ENCODE assay signal across 34 cellular contexts in the genomic region with DNA sequence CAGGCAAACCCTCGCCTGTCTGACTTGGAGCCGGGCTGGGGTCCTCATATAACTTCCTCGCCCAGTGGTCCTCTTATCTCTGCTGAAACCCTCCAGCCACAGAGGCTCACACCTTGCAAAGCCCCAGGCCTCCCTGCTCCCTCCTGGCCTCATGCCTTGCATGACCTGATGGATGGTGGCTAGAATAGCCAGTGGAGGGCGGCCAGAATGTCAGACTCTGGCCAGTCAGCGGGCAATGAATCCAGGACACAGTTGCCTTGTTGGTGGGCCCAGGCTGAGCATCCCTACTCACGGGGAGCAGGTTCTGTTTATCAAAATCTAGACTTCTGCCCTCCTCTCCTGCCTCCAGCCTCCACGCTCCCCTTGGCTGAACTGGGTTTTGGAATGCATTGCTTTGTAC.
"Had no signal": no experiment of that assay in that cellular context is flagged by ENCODE, and none has a peak within 500 bp of the region (broad histone marks: within the 10 kb centered on the region; RNA-seq: fewer than 3 reads in every experiment).

No MANE protein-coding gene starts in this region.

- H3K27me3 ChIP-seq: adrenal gland, body of pancreas, brain microvascular endothelial cell, breast epithelium had no signal

- H3K4me1 ChIP-seq: body of pancreas, breast epithelium had no signal

- ATAC-seq: activated CD4-positive, CD25-positive, alpha-beta regulatory T cell treated with anti-CD3 and anti-CD28 coated beads, Interleukin-2, amount 50 U/mL, for 24 hours; activated CD8-positive, alpha-beta T cell treated with anti-CD3 and anti-CD28 coated beads for 36 hours; activated naive CD4-positive, alpha-beta T cell treated with anti-CD3 and anti-CD28 coated beads, Interleukin-2, amount 50 U/mL, for 72 hours; activated T-cell treated with anti-CD3 and anti-CD28 coated beads, Interleukin-2, amount 50 U/mL, for 4 hours; activated T-cell treated with anti-CD3 and anti-CD28 coated beads, Interleukin-2, amount 50 U/mL, for 72 hours; activated T-helper 17 cell treated with anti-CD3 and anti-CD28 coated beads, Interleukin-2, amount 50 U/mL, for 72 hours; body of pancreas; WTC11 had no signal

- H3K27ac ChIP-seq: adrenal gland, body of pancreas, brain microvascular endothelial cell, WERI-Rb-1 had no signal

- H3K4me3 ChIP-seq: adrenal gland, body of pancreas, breast epithelium had no signal

- H3K9me3 ChIP-seq: adrenal gland, body of pancreas had no signal

- DNase-seq: activated CD4-positive, alpha-beta memory T cell treated with anti-CD3 and anti-CD28 coated beads for 36 hours; activated CD4-positive, alpha-beta T cell treated with anti-CD3 and anti-CD28 coated beads for 1 hour; activated CD4-positive, alpha-beta T cell treated with anti-CD3 and anti-CD28 coated beads for 4 hours; activated CD4-positive, alpha-beta T cell treated with anti-CD3 and anti-CD28 coated beads, Interleukin-2, amount 10 ng/mL, durations not matched to agents 24 days and 14 days; activated CD4-positive, alpha-beta T cell treated with anti-CD3 and anti-CD28 coated beads, Interleukin-2, amount 50 U/mL, for 1 hour; activated CD4-positive, alpha-beta T cell treated with anti-CD3 and anti-CD28 coated beads, Interleukin-2, amount 50 U/mL, for 4 hours; activated CD4-positive, CD25-positive, alpha-beta regulatory T cell; activated CD8-positive, alpha-beta memory T cell treated with anti-CD3 and anti-CD28 coated beads, Interleukin-2, amount 50 U/mL, for 4 hours; activated CD8-positive, alpha-beta T cell treated with anti-CD3 and anti-CD28 coated beads for 36 hours; activated effector memory CD4-positive, alpha-beta T cell treated with anti-CD3 and anti-CD28 coated beads, Interleukin-2, amount 50 U/mL, for 16 hours; activated gamma-delta T cell treated with Interleukin-2 at 50 U/mL for 16 hours; activated naive CD4-positive, alpha-beta T cell; activated naive CD4-positive, alpha-beta T cell treated with anti-CD3 and anti-CD28 coated beads for 36 hours; activated naive CD4-positive, alpha-beta T cell treated with anti-CD3 and anti-CD28 coated beads, Interleukin-2, amount 50 U/mL, for 16 hours; activated naive CD8-positive, alpha-beta T cell treated with anti-CD3 and anti-CD28 coated beads for 36 hours; activated T-cell treated with anti-CD3 and anti-CD28 coated beads for 4 hours; activated T-cell treated with anti-CD3 and anti-CD28 coated beads, Interleukin-2, amount 50 U/mL, for 1 hour; activated T-cell treated with anti-CD3 and anti-CD28 coated beads, Interleukin-2, amount 50 U/mL, for 4 hours; activated T-cell treated with anti-CD3 and anti-CD28 coated beads, Interleukin-2, amount 50 U/mL, for 72 hours; adrenal gland; amniotic stem cell; aorta; body of pancreas; brain microvascular endothelial cell; central memory CD4-positive, alpha-beta T cell; T-helper 1 cell; T-helper 2 cell; T-helper 9 cell; WERI-Rb-1 had no signal

- H3K36me3 ChIP-seq: adrenal gland, brain microvascular endothelial cell, breast epithelium, WERI-Rb-1 had no signal
